In genomic region chr12:41407240-41407799, GRCh38 we compare ENCODE assay signal across 24 cellular contexts.
A peak's percentile ranks its signal among the peaks of the same experiment; 100 is the strongest.
DNase-seq lines count a peak whose midpoint lies in the region; ATAC-seq, FAIRE-seq and TF ChIP-seq lines count a peak whose summit lies in the region.
"Had no signal": no experiment of that assay in that cellular context is flagged by ENCODE, and none has a peak within 500 bp of the region (broad histone marks: within the 10 kb centered on the region; RNA-seq: fewer than 3 reads in every experiment).

No MANE protein-coding gene starts in this region.

- H3K27me3 ChIP-seq in HepG2 (ENCODE audit: control insufficient read depth in 1 of 2, insufficient read depth in 2 of 2, low read length in 2 of 2) (no peaks in the 10 kb centered on the region; a peak in 1 of 5 replicates), right lobe of liver (no peaks in the 10 kb centered on the region), A673 (replicated peaks; ENCODE audit: insufficient read depth, low read depth, low read length, poor library complexity) (no peaks in the 10 kb centered on the region)
- H3K27me3 ChIP-seq: gastroesophageal sphincter, uterus had no signal

- in situ Hi-C loops in HepG2 (cut with HindIII; ENCODE audit: extremely low pct_ligation_motif_present, low pct_unique_long_range_greater_than_20kb) = no loop called here

- TF ChIP-seq EP300 in HepG2 (IDR thresholded peaks at IDR 0.05; ENCODE audit: low read depth in 2 of 2, low read length in 2 of 2) (no peak), HepG2 (CRISPR knock-in tag; IDR thresholded peaks at IDR 0.05; ENCODE audit: borderline replicate concordance) (no peak)

- H2AFZ ChIP-seq in HepG2 (ENCODE audit: low read length) = no peak overlapping the region

- H3K27ac ChIP-seq in HepG2 (ENCODE audit: extremely low read length, insufficient read depth, low read length) (no peak overlapping the region), right lobe of liver (no peak overlapping the region), A673 (ENCODE audit: low read depth, low read length, poor library complexity, severe bottlenecking) (no peak overlapping the region)
- H3K27ac ChIP-seq: gastroesophageal sphincter, SK-N-MC, uterus, VCaP had no signal

- H3K9me3 ChIP-seq in HepG2 (ENCODE audit: low read length) (no peaks in the 10 kb centered on the region), right lobe of liver (no peaks in the 10 kb centered on the region), A673 (ENCODE audit: low read depth, low read length, poor library complexity, severe bottlenecking) (no peaks in the 10 kb centered on the region)
- H3K9me3 ChIP-seq: uterus had no signal

- H3K4me1 ChIP-seq in HepG2 (ENCODE audit: insufficient read depth, low read length) = no peaks in the 10 kb centered on the region
- no peaks in the 10 kb centered on the region for H3K4me1 ChIP-seq in right lobe of liver
- no peaks in the 10 kb centered on the region for H3K4me1 ChIP-seq in A673 (ENCODE audit: insufficient read depth, low read length, poor library complexity, severe bottlenecking)
- H3K4me1 ChIP-seq: uterus had no signal

- H4K20me1 ChIP-seq in HepG2 (ENCODE audit: insufficient read depth, low read length) = no peaks in the 10 kb centered on the region

- no peak overlapping the region for H3K4me2 ChIP-seq in HepG2 (ENCODE audit: low read depth, low read length)

- H3K79me2 ChIP-seq in HepG2 (ENCODE audit: insufficient read depth, low read length) = no peaks in the 10 kb centered on the region

- intact Hi-C loops in HepG2 (cut with micrococcal nuclease; ENCODE audit: unreplicated experiment) (no loop called here), right lobe of liver (cut with DNase I) (no loop called here), A673 (cut with micrococcal nuclease; ENCODE audit: unreplicated experiment) (no loop called here)

- DNase-seq in HepG2 (ENCODE audit: low spot score) (no peak), right lobe of liver (no peak), SK-N-DZ (ENCODE audit: low spot score) (peak; percentile 13), medulla oblongata (ENCODE audit: extremely low spot score) (peak; percentile 60), COLO668 (lab: John Stamatoyannopoulos, UW; ENCODE audit: unreplicated experiment) (no peak), NCI-H1436 (lab: John Stamatoyannopoulos, UW) (no peak), A673 (ENCODE audit: low spot score) (no peak)
- no peak for DNase-seq in stimulated activated CD4-positive, alpha-beta T cell treated with anti-CD3 and anti-CD28 coated beads, Interleukin-15, amount 100 ng/mL, for 24 hours
- DNase-seq: activated CD4-positive, alpha-beta T cell treated with anti-CD3 and anti-CD28 coated beads, Interleukin-2, amount 50 U/mL, for 1 hour; activated effector memory CD4-positive, alpha-beta T cell treated with Interleukin-2 at 50 U/mL for 16 hours; GF-D8; HCEC 1CT; left colon; mesenchymal stem cell; naive B cell; NCI-H1436 treated with DMSO at 0.1 percent for 48 hours; NCI-H226; uterus had no signal

- no TSS peak for BruUV-seq in HepG2 (replicated peaks; lab: Mats Ljungman, UMichigan)
- BruUV-seq in A673 (replicated peaks; lab: Mats Ljungman, UMichigan) = no TSS peak

- no peak overlapping the region for H3K4me3 ChIP-seq in HepG2 (replicated peaks in 1 of 3; ENCODE audit: insufficient read depth in 1 of 3, low read depth in 2 of 3, low read length in 3 of 3)
- H3K4me3 ChIP-seq in right lobe of liver = no peak overlapping the region
- no peak overlapping the region for H3K4me3 ChIP-seq in A673 (ENCODE audit: low read depth, low read length, poor library complexity, severe bottlenecking)
- H3K4me3 ChIP-seq: gastroesophageal sphincter, SK-N-MC, uterus had no signal

- CTCF ChIA-PET in HepG2 (lab: Yijun Ruan, JAX; ENCODE audit: low intra/inter-chr PET ratio, low total read pairs) = no interaction called here
- CTCF ChIA-PET in A673 (lab: Charles Lee) = no interaction called here

- TF ChIP-seq POLR2A in HepG2 (IDR thresholded peaks at IDR 0.05; ENCODE audit: insufficient read depth in 1 of 2, low read depth in 2 of 2, low read length in 2 of 2) (no peak), right lobe of liver (IDR thresholded peaks at IDR 0.05) (no peak)

- POLR2A ChIA-PET in HepG2 (lab: Yijun Ruan, JAX) = no interaction called here
- POLR2A ChIA-PET in A673 (lab: Charles Lee; ENCODE audit: low non-redundant PET) = no interaction called here

- no peak overlapping the region for H3K9ac ChIP-seq in HepG2 (ENCODE audit: insufficient read depth, low read depth, low read length)

- TF ChIP-seq CTCF in HepG2 (CRISPR knock-in tag; IDR thresholded peaks at IDR 0.05) (no peak), right lobe of liver (IDR thresholded peaks at IDR 0.05) (no peak), A673 (conservative IDR thresholded peaks at IDR 0.05; ENCODE audit: low read depth, low read length) (no peak)

- TF ChIP-seq RAD21 in HepG2 (CRISPR knock-in tag; IDR thresholded peaks at IDR 0.05) = no peak

- H3K36me3 ChIP-seq in HepG2 (replicated peaks in 1 of 2; ENCODE audit: control insufficient read depth in 1 of 2, insufficient read depth in 2 of 2, low read length in 2 of 2) (no peaks in the 10 kb centered on the region), right lobe of liver (no peaks in the 10 kb centered on the region), A673 (ENCODE audit: insufficient read depth, low read length, poor library complexity, severe bottlenecking) (no peaks in the 10 kb centered on the region)
- H3K36me3 ChIP-seq: gastroesophageal sphincter, uterus had no signal

- no peak for FAIRE-seq in HepG2 (lab: Jason Lieb, UNC)
- FAIRE-seq: colon, RCC 7860 had no signal

- ATAC-seq in HepG2 (no peak), right lobe of liver (no peak)
- ATAC-seq: gastroesophageal sphincter; left colon; stimulated activated effector memory CD8-positive, alpha-beta T cell treated with anti-CD3 and anti-CD28 coated beads, Interleukin-12 subunit alpha, Interleukin-12 subunit beta, amount 100 ng/mL, for 72 hours had no signal

- WGBS in HepG2 (ENCODE audit: low lambda C conversion rate) = 0% methylated on average over 3 of the region's 3 CpGs
- 51% methylated on average over 3 of the region's 3 CpGs for WGBS in right lobe of liver (ENCODE audit: insufficient coverage, low coverage, low lambda C conversion rate, missing lambda C conversion rate)

TF ChIP-seq in HepG2, 621 proteins besides CTCF, POLR2A, EP300 and RAD21:
- TF ChIP-seq, protein P1, sequence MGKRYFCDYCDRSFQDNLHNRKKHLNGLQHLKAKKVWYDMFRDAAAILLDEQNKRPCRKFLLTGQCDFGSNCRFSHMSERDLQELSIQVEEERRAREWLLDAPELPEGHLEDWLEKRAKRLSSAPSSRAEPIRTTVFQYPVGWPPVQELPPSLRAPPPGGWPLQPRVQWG (CRISPR knock-in tag; IDR thresholded peaks at IDR 0.05; ENCODE audit: borderline replicate concordance, low read depth) = no peak
- peak; percentile 29; the same call in 1 of the 2 replicates for TF ChIP-seq RFX1 (IDR thresholded peaks at IDR 0.05)
TF ChIP-seq in HepG2: peak in this region for 1.

Comparison
In these comparisons a context has a peak if more than half of its experiments do, and no peak if none do; other contexts are left out.
1. DNase-seq: peak in SK-N-DZ (single experiment) and medulla oblongata (single experiment); none in HepG2 (single experiment), right lobe of liver (0 of 3), stimulated activated CD4-positive, alpha-beta T cell treated with anti-CD3 and anti-CD28 coated beads, Interleukin-15, amount 100 ng/mL, for 24 hours (single experiment), COLO668 (single experiment), NCI-H1436 (single experiment) and A673 (single experiment).